17 cellular contexts compared by ENCODE assay signal in the genomic region with DNA sequence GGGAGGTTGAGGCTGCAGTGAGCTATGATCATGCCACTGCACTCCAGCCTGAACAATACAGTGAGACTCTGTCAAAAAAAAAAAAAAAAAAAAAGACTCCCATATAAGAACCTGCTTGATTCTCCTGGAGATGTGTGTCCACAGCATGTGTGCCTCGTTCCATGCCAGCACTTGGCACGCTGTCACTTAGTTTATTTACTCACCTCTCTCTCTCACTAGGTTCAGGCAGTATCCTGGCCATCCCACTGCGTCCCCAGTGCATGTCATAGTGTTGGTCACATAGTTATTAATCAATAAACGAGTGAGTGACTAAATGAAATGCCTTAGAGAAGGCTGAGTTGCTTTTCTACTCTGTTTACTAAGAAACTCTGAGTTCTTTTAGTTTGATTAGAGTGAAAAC.
DNase-seq lines count a peak whose midpoint lies in the region.
"Had no signal": no experiment of that assay in that cellular context is flagged by ENCODE, and none has a peak within 500 bp of the region (broad histone marks: within the 10 kb centered on the region; RNA-seq: fewer than 3 reads in every experiment).

No MANE protein-coding gene starts in this region.

- peak; percentile 36 for DNase-seq in NCI-H748 (lab: John Stamatoyannopoulos, UW; ENCODE audit: unreplicated experiment)
- no peak for DNase-seq in NCI-H748 treated with DMSO at 0.1 percent for 48 hours (lab: John Stamatoyannopoulos, UW)
- peak; percentile 95 for DNase-seq in NCI-H1092 treated with DMSO at 0.1 percent for 48 hours (lab: John Stamatoyannopoulos, UW)
- DNase-seq in NCI-H774 (lab: John Stamatoyannopoulos, UW), result peak; percentile 0
- peak; percentile 71 for DNase-seq in mucosa of gallbladder (ENCODE audit: low spot score)
- DNase-seq in activated CD4-positive, alpha-beta T cell treated with anti-CD3 and anti-CD28 coated beads for 4 hours, result no peak
- no peak for DNase-seq in ecto neural progenitor cell (ENCODE audit: low spot score)
- no peak for DNase-seq in NCI-H226
- DNase-seq: Caco-2, DMS79 treated with DMSO at 0.1 percent for 48 hours, GF-D8, HFFc6, KBM-7, NCI-H1048, NCI-H524, PC-3, SK-N-SH had no signal

Comparison
In these comparisons a context has a peak if more than half of its experiments do, and no peak if none do; other contexts are left out.
1. DNase-seq: peak in NCI-H748 (single experiment), NCI-H1092 treated with DMSO at 0.1 percent for 48 hours (single experiment), NCI-H774 (single experiment) and mucosa of gallbladder (single experiment); none in NCI-H748 treated with DMSO at 0.1 percent for 48 hours (single experiment), activated CD4-positive, alpha-beta T cell treated with anti-CD3 and anti-CD28 coated beads for 4 hours (0 of 2), ecto neural progenitor cell (single experiment) and NCI-H226 (single experiment).